Comparison of ENCODE assay signal across 2 cellular contexts in the genomic region with DNA sequence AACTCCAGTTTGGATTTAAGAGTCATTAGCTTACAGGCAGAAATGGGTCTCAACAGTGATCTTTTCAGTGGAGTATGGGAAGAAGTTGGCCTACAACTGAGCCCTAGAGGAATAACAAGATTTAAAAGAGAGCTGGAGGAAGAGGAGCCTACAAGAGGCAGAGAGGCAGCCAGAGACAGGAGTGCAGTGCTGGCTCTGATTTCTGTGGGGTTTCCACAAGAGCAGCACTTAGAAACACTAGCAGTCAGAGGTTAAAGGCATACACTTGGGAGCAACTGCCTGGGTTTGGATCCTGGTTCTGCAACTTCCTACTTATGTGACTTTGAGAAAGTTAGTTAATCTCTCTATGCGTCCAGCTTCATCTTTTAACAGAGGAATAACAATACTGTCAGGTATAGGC.
TF ChIP-seq lines count a peak whose summit lies in the region.

No MANE protein-coding gene starts in this region.

TF ChIP-seq in GM23338, 12 proteins besides CTCF, POLR2A, EP300 and RAD21:
- TF ChIP-seq STAT1 (IDR thresholded peaks at IDR 0.05; ENCODE audit: unreplicated experiment) = no peak
- TF ChIP-seq, protein P1, sequence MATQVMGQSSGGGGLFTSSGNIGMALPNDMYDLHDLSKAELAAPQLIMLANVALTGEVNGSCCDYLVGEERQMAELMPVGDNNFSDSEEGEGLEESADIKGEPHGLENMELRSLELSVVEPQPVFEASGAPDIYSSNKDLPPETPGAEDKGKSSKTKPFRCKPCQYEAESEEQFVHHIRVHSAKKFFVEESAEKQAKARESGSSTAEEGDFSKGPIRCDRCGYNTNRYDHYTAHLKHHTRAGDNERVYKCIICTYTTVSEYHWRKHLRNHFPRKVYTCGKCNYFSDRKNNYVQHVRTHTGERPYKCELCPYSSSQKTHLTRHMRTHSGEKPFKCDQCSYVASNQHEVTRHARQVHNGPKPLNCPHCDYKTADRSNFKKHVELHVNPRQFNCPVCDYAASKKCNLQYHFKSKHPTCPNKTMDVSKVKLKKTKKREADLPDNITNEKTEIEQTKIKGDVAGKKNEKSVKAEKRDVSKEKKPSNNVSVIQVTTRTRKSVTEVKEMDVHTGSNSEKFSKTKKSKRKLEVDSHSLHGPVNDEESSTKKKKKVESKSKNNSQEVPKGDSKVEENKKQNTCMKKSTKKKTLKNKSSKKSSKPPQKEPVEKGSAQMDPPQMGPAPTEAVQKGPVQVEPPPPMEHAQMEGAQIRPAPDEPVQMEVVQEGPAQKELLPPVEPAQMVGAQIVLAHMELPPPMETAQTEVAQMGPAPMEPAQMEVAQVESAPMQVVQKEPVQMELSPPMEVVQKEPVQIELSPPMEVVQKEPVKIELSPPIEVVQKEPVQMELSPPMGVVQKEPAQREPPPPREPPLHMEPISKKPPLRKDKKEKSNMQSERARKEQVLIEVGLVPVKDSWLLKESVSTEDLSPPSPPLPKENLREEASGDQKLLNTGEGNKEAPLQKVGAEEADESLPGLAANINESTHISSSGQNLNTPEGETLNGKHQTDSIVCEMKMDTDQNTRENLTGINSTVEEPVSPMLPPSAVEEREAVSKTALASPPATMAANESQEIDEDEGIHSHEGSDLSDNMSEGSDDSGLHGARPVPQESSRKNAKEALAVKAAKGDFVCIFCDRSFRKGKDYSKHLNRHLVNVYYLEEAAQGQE (IDR thresholded peaks at IDR 0.05; ENCODE audit: unreplicated experiment) = no peak
- TF ChIP-seq, protein P2, sequence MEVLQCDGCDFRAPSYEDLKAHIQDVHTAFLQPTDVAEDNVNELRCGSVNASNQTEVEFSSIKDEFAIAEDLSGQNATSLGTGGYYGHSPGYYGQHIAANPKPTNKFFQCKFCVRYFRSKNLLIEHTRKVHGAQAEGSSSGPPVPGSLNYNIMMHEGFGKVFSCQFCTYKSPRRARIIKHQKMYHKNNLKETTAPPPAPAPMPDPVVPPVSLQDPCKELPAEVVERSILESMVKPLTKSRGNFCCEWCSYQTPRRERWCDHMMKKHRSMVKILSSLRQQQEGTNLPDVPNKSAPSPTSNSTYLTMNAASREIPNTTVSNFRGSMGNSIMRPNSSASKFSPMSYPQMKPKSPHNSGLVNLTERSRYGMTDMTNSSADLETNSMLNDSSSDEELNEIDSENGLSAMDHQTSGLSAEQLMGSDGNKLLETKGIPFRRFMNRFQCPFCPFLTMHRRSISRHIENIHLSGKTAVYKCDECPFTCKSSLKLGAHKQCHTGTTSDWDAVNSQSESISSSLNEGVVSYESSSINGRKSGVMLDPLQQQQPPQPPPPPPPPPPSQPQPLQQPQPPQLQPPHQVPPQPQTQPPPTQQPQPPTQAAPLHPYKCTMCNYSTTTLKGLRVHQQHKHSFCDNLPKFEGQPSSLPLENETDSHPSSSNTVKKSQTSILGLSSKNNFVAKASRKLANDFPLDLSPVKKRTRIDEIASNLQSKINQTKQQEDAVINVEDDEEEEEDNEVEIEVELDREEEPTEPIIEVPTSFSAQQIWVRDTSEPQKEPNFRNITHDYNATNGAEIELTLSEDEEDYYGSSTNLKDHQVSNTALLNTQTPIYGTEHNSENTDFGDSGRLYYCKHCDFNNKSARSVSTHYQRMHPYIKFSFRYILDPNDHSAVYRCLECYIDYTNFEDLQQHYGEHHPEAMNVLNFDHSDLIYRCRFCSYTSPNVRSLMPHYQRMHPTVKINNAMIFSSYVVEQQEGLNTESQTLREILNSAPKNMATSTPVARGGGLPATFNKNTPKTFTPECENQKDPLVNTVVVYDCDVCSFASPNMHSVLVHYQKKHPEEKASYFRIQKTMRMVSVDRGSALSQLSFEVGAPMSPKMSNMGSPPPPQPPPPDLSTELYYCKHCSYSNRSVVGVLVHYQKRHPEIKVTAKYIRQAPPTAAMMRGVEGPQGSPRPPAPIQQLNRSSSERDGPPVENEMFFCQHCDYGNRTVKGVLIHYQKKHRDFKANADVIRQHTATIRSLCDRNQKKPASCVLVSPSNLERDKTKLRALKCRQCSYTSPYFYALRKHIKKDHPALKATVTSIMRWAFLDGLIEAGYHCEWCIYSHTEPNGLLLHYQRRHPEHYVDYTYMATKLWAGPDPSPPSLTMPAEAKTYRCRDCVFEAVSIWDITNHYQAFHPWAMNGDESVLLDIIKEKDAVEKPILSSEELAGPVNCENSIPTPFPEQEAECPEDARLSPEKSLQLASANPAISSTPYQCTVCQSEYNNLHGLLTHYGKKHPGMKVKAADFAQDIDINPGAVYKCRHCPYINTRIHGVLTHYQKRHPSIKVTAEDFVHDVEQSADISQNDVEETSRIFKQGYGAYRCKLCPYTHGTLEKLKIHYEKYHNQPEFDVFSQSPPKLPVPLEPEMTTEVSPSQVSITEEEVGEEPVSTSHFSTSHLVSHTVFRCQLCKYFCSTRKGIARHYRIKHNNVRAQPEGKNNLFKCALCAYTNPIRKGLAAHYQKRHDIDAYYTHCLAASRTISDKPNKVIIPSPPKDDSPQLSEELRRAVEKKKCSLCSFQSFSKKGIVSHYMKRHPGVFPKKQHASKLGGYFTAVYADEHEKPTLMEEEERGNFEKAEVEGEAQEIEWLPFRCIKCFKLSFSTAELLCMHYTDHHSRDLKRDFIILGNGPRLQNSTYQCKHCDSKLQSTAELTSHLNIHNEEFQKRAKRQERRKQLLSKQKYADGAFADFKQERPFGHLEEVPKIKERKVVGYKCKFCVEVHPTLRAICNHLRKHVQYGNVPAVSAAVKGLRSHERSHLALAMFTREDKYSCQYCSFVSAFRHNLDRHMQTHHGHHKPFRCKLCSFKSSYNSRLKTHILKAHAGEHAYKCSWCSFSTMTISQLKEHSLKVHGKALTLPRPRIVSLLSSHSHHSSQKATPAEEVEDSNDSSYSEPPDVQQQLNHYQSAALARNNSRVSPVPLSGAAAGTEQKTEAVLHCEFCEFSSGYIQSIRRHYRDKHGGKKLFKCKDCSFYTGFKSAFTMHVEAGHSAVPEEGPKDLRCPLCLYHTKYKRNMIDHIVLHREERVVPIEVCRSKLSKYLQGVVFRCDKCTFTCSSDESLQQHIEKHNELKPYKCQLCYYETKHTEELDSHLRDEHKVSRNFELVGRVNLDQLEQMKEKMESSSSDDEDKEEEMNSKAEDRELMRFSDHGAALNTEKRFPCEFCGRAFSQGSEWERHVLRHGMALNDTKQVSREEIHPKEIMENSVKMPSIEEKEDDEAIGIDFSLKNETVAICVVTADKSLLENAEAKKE (CRISPR knock-in tag; IDR thresholded peaks at IDR 0.05) = no peak
- TF ChIP-seq POLR2AphosphoS5 (IDR thresholded peaks at IDR 0.05; ENCODE audit: low read depth) = no peak
TF ChIP-seq in GM23338: peak in this region for 0.

TF ChIP-seq in endothelial cell of umbilical vein, 7 proteins besides CTCF, POLR2A, EP300 and RAD21:
- TF ChIP-seq GATA2 (IDR thresholded peaks at IDR 0.05; ENCODE audit: insufficient read depth, insufficient read length, low read depth, low read length) = no peak
- no peak for TF ChIP-seq POLR2AphosphoS5 (IDR thresholded peaks at IDR 0.05; ENCODE audit: insufficient read depth, low read depth, low read length)
- TF ChIP-seq, protein P3, sequence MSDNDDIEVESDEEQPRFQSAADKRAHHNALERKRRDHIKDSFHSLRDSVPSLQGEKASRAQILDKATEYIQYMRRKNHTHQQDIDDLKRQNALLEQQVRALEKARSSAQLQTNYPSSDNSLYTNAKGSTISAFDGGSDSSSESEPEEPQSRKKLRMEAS (IDR thresholded peaks at IDR 0.05; ENCODE audit: insufficient read depth, insufficient read length) = no peak
- no peak for TF ChIP-seq JUN (IDR thresholded peaks at IDR 0.05; ENCODE audit: borderline replicate concordance, insufficient read depth, insufficient read length, low read depth)
- no peak for TF ChIP-seq FOS (IDR thresholded peaks at IDR 0.05; ENCODE audit: borderline replicate concordance, insufficient read depth, low read length)
- TF ChIP-seq MYC (IDR thresholded peaks at IDR 0.05; ENCODE audit: low read depth, low read length) = no peak
- TF ChIP-seq EZH2 (IDR thresholded peaks at IDR 0.05; ENCODE audit: borderline replicate concordance, low read depth, low read length, severe bottlenecking) = no peak
